ENCODE assay signal across 8 cellular contexts in genomic region chr7:65872776-65873581, GRCh38. TPM values are rescaled to one million over a fixed set of nuclear protein-coding genes. Genes with fewer than 3 reads are reported as not detected.
DNase-seq lines count a peak whose midpoint lies in the region; ATAC-seq, FAIRE-seq and TF ChIP-seq lines count a peak whose summit lies in the region.

TSS of gene VKORC1L1 (plus strand) at chr7:65873074. CDS start at chr7:65873372, 298 bp downstream.

- H3K4me3 ChIP-seq in AG04450 (ENCODE audit: low read depth, low read length) (peak within 1 kb of the TSS; percentile 72), bronchial epithelial cell (ENCODE audit: low read depth, low read length) (peak within 1 kb of the TSS; percentile 65), small intestine (ENCODE audit: low read depth in 1 of 2, low read length in 2 of 2) (peak within 1 kb of the TSS; percentile 77 to 90)

- H3K27ac ChIP-seq in AG04450 (ENCODE audit: low read depth, low read length) (peak within 1 kb of the TSS; percentile 21), small intestine (ENCODE audit: low read depth in 1 of 2, low read length in 1 of 2) (peak within 1 kb of the TSS; percentile 73 to 78)

- ATAC-seq in GM18907 (IDR thresholded peaks at IDR 0.05; ENCODE audit: unreplicated experiment) = peak; percentile 84
- ATAC-seq in HG03139 (IDR thresholded peaks at IDR 0.05; ENCODE audit: unreplicated experiment) = peak; percentile 88
- peak; percentile 93 for ATAC-seq in WTC11

- no peaks in the 10 kb centered on the region for H3K36me3 ChIP-seq in bronchial epithelial cell (ENCODE audit: control insufficient read depth, insufficient read depth, low read length)
- no peaks in the 10 kb centered on the region for H3K36me3 ChIP-seq in small intestine (ENCODE audit: control insufficient read depth in 2 of 2, insufficient read depth in 2 of 2, low read length in 2 of 2)

- POLR2A ChIA-PET in AG04450 (lab: Yijun Ruan, JAX) = no interaction called here
- POLR2A ChIA-PET in WTC11 (lab: Charles Lee) = no interaction called here

- H3K27ac Mint-ChIP-seq in WTC11 = peak within 1 kb of the TSS; percentile 91; the same call in 1 of the 2 replicates

- H3K27me3 ChIP-seq in AG04450 (ENCODE audit: control insufficient read depth, insufficient read depth, low read length) = no peaks in the 10 kb centered on the region
- H3K27me3 ChIP-seq in bronchial epithelial cell (ENCODE audit: control insufficient read depth, insufficient read depth, low read length) = no peaks in the 10 kb centered on the region
- no peaks in the 10 kb centered on the region for H3K27me3 ChIP-seq in small intestine (ENCODE audit: control insufficient read depth in 2 of 2, insufficient read depth in 2 of 2, low read length in 2 of 2)

- no peak for TF ChIP-seq CTCF in AG04450 (IDR thresholded peaks at IDR 0.05; ENCODE audit: low read depth, low read length)
- TF ChIP-seq CTCF in WTC11 (IDR thresholded peaks at IDR 0.05) = no peak
- no peak for TF ChIP-seq CTCF in bronchial epithelial cell (IDR thresholded peaks at IDR 0.05; ENCODE audit: insufficient read depth, low read length, severe bottlenecking)

- H3K27me3 Mint-ChIP-seq in WTC11 (ENCODE audit: low read depth) = no peaks in the 10 kb centered on the region; the same call in 1 of the 2 replicates

- DNase-seq in AG04450 (ENCODE audit: low read depth, low spot score) (peak; percentile 78), NCI-H2196 treated with DMSO at 0.1 percent for 48 hours (lab: John Stamatoyannopoulos, UW; ENCODE audit: unreplicated experiment) (peak; percentile 90), WTC11 (ENCODE audit: low spot score) (peak; percentile 94), bronchial epithelial cell (ENCODE audit: low read depth) (peak; percentile 74), iPS-NIHi11 (ENCODE audit: low spot score) (peak; percentile 91), small intestine (peak; percentile 93)

- H3K36me3 Mint-ChIP-seq in WTC11 = peaks cover 2% of the 10 kb centered on the region; the same call in 1 of the 2 replicates

- H3K9me3 ChIP-seq in AG04450 (ENCODE audit: control insufficient read depth, insufficient read depth, low read length) = no peaks in the 10 kb centered on the region
- no peaks in the 10 kb centered on the region for H3K9me3 ChIP-seq in small intestine (ENCODE audit: control insufficient read depth, low read depth)

- H3K4me3 Mint-ChIP-seq in WTC11 = peak within 1 kb of the TSS; percentile 88

- FAIRE-seq in bronchial epithelial cell (lab: Jason Lieb, UNC) (no peak), small intestine (lab: Jason Lieb, UNC) (no peak)

- WGBS in small intestine, 3 donors = 0 to 1% (median 0%) methylated on average over 19 to 94 of the region's 94 CpGs

- H3K9me3 Mint-ChIP-seq in WTC11 = no peaks in the 10 kb centered on the region

- no peaks in the 10 kb centered on the region for H3K4me1 ChIP-seq in small intestine (ENCODE audit: control insufficient read depth in 2 of 2, insufficient read depth in 1 of 2, low read depth in 1 of 2, low read length in 1 of 2)

- CTCF ChIA-PET in AG04450 (lab: Charles Lee) (no interaction called here), WTC11 (lab: Charles Lee) (no interaction called here)

- peaks cover 9% of the 10 kb centered on the region; the same call in 1 of the 2 replicates for H3K4me1 Mint-ChIP-seq in WTC11

TF ChIP-seq in WTC11, 78 proteins besides CTCF, POLR2A, EP300 and RAD21 (continues in another document):
- TF ChIP-seq NFYB (CRISPR knock-in tag; conservative IDR thresholded peaks at IDR 0.05; ENCODE audit: low read depth) = no peak
- no peak for TF ChIP-seq PRDM15 (CRISPR knock-in tag; IDR thresholded peaks at IDR 0.05)
- TF ChIP-seq JAZF1 (CRISPR knock-in tag; IDR thresholded peaks at IDR 0.05) = no peak
- no peak for TF ChIP-seq TCF7 (CRISPR knock-in tag; IDR thresholded peaks at IDR 0.05; ENCODE audit: low read depth)
- TF ChIP-seq ATF1 (CRISPR knock-in tag; IDR thresholded peaks at IDR 0.05) = no peak
- TF ChIP-seq ERG (CRISPR knock-in tag; IDR thresholded peaks at IDR 0.05) = no peak
- no peak for TF ChIP-seq OVOL2 (CRISPR knock-in tag; IDR thresholded peaks at IDR 0.05; ENCODE audit: borderline replicate concordance)
- TF ChIP-seq USF2 (CRISPR knock-in tag; IDR thresholded peaks at IDR 0.05) = peak; percentile 13; the same call in 1 of the 2 replicates
- TF ChIP-seq RORB (CRISPR knock-in tag; IDR thresholded peaks at IDR 0.05) = no peak
- TF ChIP-seq SOX15 (CRISPR knock-in tag; IDR thresholded peaks at IDR 0.05) = no peak
- no peak for TF ChIP-seq TEAD4 (CRISPR knock-in tag; IDR thresholded peaks at IDR 0.05)
- TF ChIP-seq CREM (CRISPR knock-in tag; IDR thresholded peaks at IDR 0.05) = no peak
- no peak for TF ChIP-seq CBFB (CRISPR knock-in tag; IDR thresholded peaks at IDR 0.05; ENCODE audit: low read depth)
- TF ChIP-seq FOXP4 (CRISPR knock-in tag; IDR thresholded peaks at IDR 0.05) = peak; percentile 66; the same call in 1 of the 2 replicates
- TF ChIP-seq NFE2L1 (CRISPR knock-in tag; IDR thresholded peaks at IDR 0.05) = no peak

RNA-seq across cellular contexts. Expression of gene VKORC1L1, which starts in this region (rescaled TPM):
- polyA plus RNA-seq in AG04450 (2011; rRNA removed) = 18.6 and 21.3 TPM in 2 replicates
- 19.3 and 20.7 TPM in 2 replicates for polyA minus RNA-seq in AG04450 (2011; rRNA and poly(A)+ RNA removed)
- total RNA-seq in WTC11 (2021) = 28.3 to 30.2 TPM (median 28.5 TPM) in 3 replicates
- total RNA-seq in bronchial epithelial cell = 8.4 and 11.6 TPM in 2 replicates
- polyA plus RNA-seq in small intestine = 10 to 100 TPM in 1 of 3 donors, 1 to 10 TPM in 2; 6.0 to 12.6 (median 7.8) TPM

Comparison
In these comparisons a context has a peak if more than half of its experiments do, and no peak if none do; other contexts are left out.
1. Peak in every context shown above with its lines: DNase-seq, ATAC-seq, H3K4me3 ChIP-seq and H3K27ac ChIP-seq.